In genomic region chr7:118300177-118300576, GRCh38 we compare ENCODE assay signal across 26 cellular contexts.
"Had no signal": no experiment of that assay in that cellular context is flagged by ENCODE, and none has a peak within 500 bp of the region (broad histone marks: within the 10 kb centered on the region; RNA-seq: fewer than 3 reads in every experiment).

No MANE protein-coding gene starts in this region.

- H3K36me3 ChIP-seq: stomach, suprapubic skin, thyroid gland, tibial artery, tibial nerve, transverse colon, upper lobe of left lung, upper lobe of right lung, uterus, vagina had no signal

- H3K4me3 ChIP-seq: stomach, suprapubic skin, testis, thyroid gland, tibial artery, tibial nerve, transverse colon, upper lobe of left lung, upper lobe of right lung, uterus, vagina had no signal

- H3K4me1 ChIP-seq: stomach, suprapubic skin, testis, thyroid gland, tibial nerve, transverse colon, upper lobe of left lung, upper lobe of right lung, uterus, vagina had no signal

- H3K27me3 ChIP-seq: stomach, suprapubic skin, testis, thyroid gland, tibial artery, tibial nerve, transverse colon, upper lobe of left lung, upper lobe of right lung, uterus, vagina had no signal

- H3K27ac ChIP-seq: stomach, suprapubic skin, thyroid gland, tibial nerve, transverse colon, upper lobe of left lung, upper lobe of right lung, uterus, vagina had no signal

- H3K9me3 ChIP-seq: stomach, suprapubic skin, testis, thyroid gland, tibial artery, tibial nerve, transverse colon, upper lobe of left lung, upper lobe of right lung, uterus, vagina had no signal

- FAIRE-seq: urothelium cell line had no signal

- ATAC-seq: stimulated activated effector memory CD8-positive, alpha-beta T cell treated with anti-CD3 and anti-CD28 coated beads, Interleukin-12 subunit alpha, Interleukin-12 subunit beta, amount 100 ng/mL, for 72 hours; stimulated activated memory B cell treated with anti-CD40 and anti-IgM and Interleukin-4, amounts not matched to agents 10 μg/mL and 1 μg/mL and 100 μg/mL, for 72 hours; stimulated activated naive B cell treated with anti-CD40 and anti-IgM and Interleukin-4, amounts not matched to agents 10 μg/mL and 1 μg/mL and 100 μg/mL, for 72 hours; stimulated activated naive CD8-positive, alpha-beta T cell treated with anti-CD3 and anti-CD28 coated beads, Interleukin-15, amount 100 ng/mL, for 72 hours; stimulated activated naive CD8-positive, alpha-beta T cell treated with anti-CD3 and anti-CD28 coated beads, Interleukin-15, Interleukin-2, amounts not matched to agents 100 U/mL and 50 U/mL, for 24 hours; upper lobe of right lung had no signal

- DNase-seq: stimulated activated CD4-positive, alpha-beta T cell treated with anti-CD3 and anti-CD28 coated beads, Interleukin-2, amount 100 ng/mL, for 48 hours; stimulated activated CD4-positive, alpha-beta T cell treated with anti-CD3 and anti-CD28 coated beads, Interleukin-4, amount 100 ng/mL, for 1 hour; stimulated activated CD4-positive, alpha-beta T cell treated with anti-CD3 and anti-CD28 coated beads, Interleukin-4, amount 100 ng/mL, for 24 hours; stimulated activated CD4-positive, alpha-beta T cell treated with anti-CD3 and anti-CD28 coated beads, Interleukin-4, amount 100 ng/mL, for 4 hours; stimulated activated CD8-positive, alpha-beta memory T cell treated with anti-CD3 and anti-CD28 coated beads, Interleukin-4, amount 100 ng/mL, for 48 hours; stimulated activated naive B cell treated with anti-CD40 and anti-IgM and Interleukin-4, amounts not matched to agents 10 μg/mL and 1 μg/mL and 100 μg/mL, for 72 hours; stimulated activated naive CD4-positive, alpha-beta T cell; stimulated activated naive CD4-positive, alpha-beta T cell treated with Interleukin-2 at 50 U/mL for 16 hours; stimulated activated naive CD8-positive, alpha-beta T cell treated with anti-CD3 and anti-CD28 coated beads, Interleukin-15, amount 100 ng/mL, for 72 hours; stimulated activated naive CD8-positive, alpha-beta T cell treated with anti-CD3 and anti-CD28 coated beads, Interleukin-15, Interleukin-2, amounts not matched to agents 100 U/mL and 50 U/mL, for 24 hours; stomach; substantia nigra; testis; thyroid gland; tibial artery; transverse colon; trophoblast cell; upper lobe of left lung; upper lobe of right lung; uterus had no signal
